ENCODE assay signal across 32 cellular contexts in genomic region chr2:112819081-112819480, GRCh38. TPM values are rescaled to one million over a fixed set of nuclear protein-coding genes. Genes with fewer than 3 reads are reported as not detected.
"Had no signal": no experiment of that assay in that cellular context is flagged by ENCODE, and none has a peak within 500 bp of the region (broad histone marks: within the 10 kb centered on the region; RNA-seq: fewer than 3 reads in every experiment).

No MANE protein-coding gene starts in this region.

- H2AFZ ChIP-seq: parathyroid adenoma had no signal

- H3K9me3 Mint-ChIP-seq: activated naive CD4-positive, alpha-beta T cell treated with anti-CD3 and anti-CD28 coated beads for 36 hours; activated naive CD8-positive, alpha-beta T cell treated with anti-CD3 and anti-CD28 coated beads for 36 hours; stimulated activated memory B cell treated with anti-CD40 and anti-IgM and Interleukin-4, amounts not matched to agents 10 μg/mL and 1 μg/mL and 100 μg/mL, for 72 hours; stimulated activated naive CD8-positive, alpha-beta T cell treated with anti-CD3 and anti-CD28 coated beads, Interleukin-15, amount 100 ng/mL, for 72 hours had no signal

- H3K9me3 ChIP-seq: adrenal gland, body of pancreas, esophagus squamous epithelium, psoas muscle, upper lobe of left lung had no signal

- DNase-seq: activated CD4-positive, alpha-beta T cell treated with anti-CD3 and anti-CD28 coated beads for 4 hours; activated CD4-positive, alpha-beta T cell treated with anti-CD3 and anti-CD28 coated beads, Interleukin-2, amount 50 U/mL, for 4 hours; activated CD8-positive, alpha-beta memory T cell treated with anti-CD3 and anti-CD28 coated beads for 24 hours; activated effector memory CD4-positive, alpha-beta T cell treated with Interleukin-2 at 50 U/mL for 16 hours; activated naive CD4-positive, alpha-beta T cell treated with anti-CD3 and anti-CD28 coated beads for 36 hours; activated naive CD8-positive, alpha-beta T cell treated with anti-CD3 and anti-CD28 coated beads for 36 hours; adrenal gland; aorta; body of pancreas; dermis blood vessel endothelial cell; effector CD4-positive, alpha-beta T cell; esophagus squamous epithelium; foreskin melanocyte; islet precursor cell; left ventricle myocardium superior; midbrain; naive thymus-derived CD4-positive, alpha-beta T cell; nucleus accumbens; psoas muscle; stimulated activated CD4-positive, alpha-beta T cell treated with anti-CD3 and anti-CD28 coated beads, Interleukin-1b, Interleukin-23, amount 100 ng/mL, for 48 hours; stimulated activated CD4-positive, alpha-beta T cell treated with anti-CD3 and anti-CD28 coated beads, Interleukin-4, amount 100 ng/mL, for 4 hours; stimulated activated CD8-positive, alpha-beta memory T cell treated with anti-CD3 and anti-CD28 coated beads, Interleukin-4, amount 100 ng/mL, for 48 hours; stimulated activated naive CD8-positive, alpha-beta T cell treated with anti-CD3 and anti-CD28 coated beads, Interleukin-15, amount 100 ng/mL, for 72 hours; substantia nigra; T-helper 1 cell; upper lobe of left lung had no signal

- H3K79me2 ChIP-seq: parathyroid adenoma had no signal

- H3K27me3 ChIP-seq: adrenal gland, body of pancreas, esophagus squamous epithelium, upper lobe of left lung had no signal

- H3K4me3 Mint-ChIP-seq: activated naive CD4-positive, alpha-beta T cell treated with anti-CD3 and anti-CD28 coated beads for 36 hours; activated naive CD8-positive, alpha-beta T cell treated with anti-CD3 and anti-CD28 coated beads for 36 hours; naive thymus-derived CD4-positive, alpha-beta T cell; stimulated activated memory B cell treated with anti-CD40 and anti-IgM and Interleukin-4, amounts not matched to agents 10 μg/mL and 1 μg/mL and 100 μg/mL, for 72 hours; stimulated activated naive CD8-positive, alpha-beta T cell treated with anti-CD3 and anti-CD28 coated beads, Interleukin-15, amount 100 ng/mL, for 72 hours had no signal

- FAIRE-seq: colon, endometrium had no signal

- H3K9ac ChIP-seq: parathyroid adenoma had no signal

- H3K27me3 Mint-ChIP-seq: naive thymus-derived CD4-positive, alpha-beta T cell; stimulated activated memory B cell treated with anti-CD40 and anti-IgM and Interleukin-4, amounts not matched to agents 10 μg/mL and 1 μg/mL and 100 μg/mL, for 72 hours had no signal

- ATAC-seq: body of pancreas; left ventricle myocardium superior; naive thymus-derived CD4-positive, alpha-beta T cell; psoas muscle; stimulated activated memory B cell treated with anti-CD40 and anti-IgM and Interleukin-4, amounts not matched to agents 10 μg/mL and 1 μg/mL and 100 μg/mL, for 72 hours; stimulated activated naive CD8-positive, alpha-beta T cell treated with anti-CD3 and anti-CD28 coated beads, Interleukin-15, amount 100 ng/mL, for 72 hours had no signal

- H3K36me3 Mint-ChIP-seq: activated naive CD8-positive, alpha-beta T cell treated with anti-CD3 and anti-CD28 coated beads for 36 hours; stimulated activated memory B cell treated with anti-CD40 and anti-IgM and Interleukin-4, amounts not matched to agents 10 μg/mL and 1 μg/mL and 100 μg/mL, for 72 hours had no signal

- H3K4me3 ChIP-seq: adrenal gland, body of pancreas, esophagus squamous epithelium, psoas muscle, smooth muscle cell, upper lobe of left lung had no signal

- H3K4me1 ChIP-seq: adrenal gland, parathyroid adenoma, psoas muscle, upper lobe of left lung had no signal

- H3K27ac ChIP-seq: adrenal gland, esophagus squamous epithelium, parathyroid adenoma, psoas muscle, upper lobe of left lung had no signal

- H3K36me3 ChIP-seq: adrenal gland, esophagus squamous epithelium, upper lobe of left lung had no signal

- H3K4me2 ChIP-seq: smooth muscle cell had no signal

- H3K27ac Mint-ChIP-seq: activated naive CD4-positive, alpha-beta T cell treated with anti-CD3 and anti-CD28 coated beads for 36 hours; activated naive CD8-positive, alpha-beta T cell treated with anti-CD3 and anti-CD28 coated beads for 36 hours; naive thymus-derived CD4-positive, alpha-beta T cell; stimulated activated memory B cell treated with anti-CD40 and anti-IgM and Interleukin-4, amounts not matched to agents 10 μg/mL and 1 μg/mL and 100 μg/mL, for 72 hours; stimulated activated naive CD8-positive, alpha-beta T cell treated with anti-CD3 and anti-CD28 coated beads, Interleukin-15, amount 100 ng/mL, for 72 hours had no signal

RNA-seq across cellular contexts. Expression of gene IL1B, which starts 17.5 kb away (rescaled TPM):
- total RNA-seq: activated naive CD4-positive, alpha-beta T cell treated with anti-CD3 and anti-CD28 coated beads for 36 hours; activated naive CD8-positive, alpha-beta T cell treated with anti-CD3 and anti-CD28 coated beads for 36 hours; smooth muscle cell had no signal
- polyA plus RNA-seq: naive thymus-derived CD4-positive, alpha-beta T cell; neural cell; smooth muscle cell had no signal

RNA-seq across cellular contexts. Expression of gene IL1A, which starts 34.8 kb away (rescaled TPM):
- total RNA-seq: body of pancreas, left ventricle myocardium superior had no signal
- polyA plus RNA-seq: aorta; naive thymus-derived CD4-positive, alpha-beta T cell had no signal

RNA-seq across cellular contexts. Expression of gene CKAP2L, which starts 54.7 kb away (rescaled TPM):
- polyA plus RNA-seq: naive thymus-derived CD4-positive, alpha-beta T cell had no signal
